Comparison of ENCODE assay signal across 20 cellular contexts in the genomic region with DNA sequence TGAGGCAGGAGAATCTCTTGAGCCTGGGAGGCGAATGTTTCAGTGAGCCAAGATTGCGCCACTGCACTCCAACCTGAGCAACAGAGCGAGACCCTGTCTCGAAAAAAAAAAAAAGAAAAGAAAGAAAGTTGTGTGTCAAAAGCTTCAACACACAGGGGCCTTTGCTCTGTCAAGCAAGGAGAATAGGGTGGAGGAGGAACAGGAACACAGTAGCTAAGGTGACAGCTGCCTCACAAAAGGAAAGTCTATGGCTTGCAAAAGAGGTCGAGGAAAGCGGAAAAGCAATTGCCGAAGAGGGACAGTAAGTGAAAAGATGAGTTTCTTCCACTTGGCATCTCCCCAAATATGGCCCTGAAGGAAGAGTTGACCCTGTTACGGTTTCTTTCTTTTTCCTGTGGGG. TPM values are rescaled to one million over a fixed set of nuclear protein-coding genes. Genes with fewer than 3 reads are reported as not detected.
DNase-seq lines count a peak whose midpoint lies in the region; ATAC-seq and TF ChIP-seq lines count a peak whose summit lies in the region.
"Had no signal": no experiment of that assay in that cellular context is flagged by ENCODE, and none has a peak within 500 bp of the region (broad histone marks: within the 10 kb centered on the region; RNA-seq: fewer than 3 reads in every experiment).

No MANE protein-coding gene starts in this region.

- POLR2A ChIA-PET in activated CD4-positive, alpha-beta T cell treated with anti-CD3 and anti-CD28 coated beads, Interleukin-2, amount 10 ng/mL, durations not matched to agents 7 days and 5 days (lab: Charles Lee), result interaction anchor here (0.6 to 0.7 kb wide), 2 partner anchors 91 to 122 kb away, joined by 3 read pairs; no protein-coding TSS in a partner anchor
- POLR2A ChIA-PET in T-cell (lab: Charles Lee), result interaction anchor here (0.7 to 1.5 kb wide), 3 partner anchors 12 to 414 kb away, joined by 3 to 5 read pairs (median 4); no protein-coding TSS in a partner anchor

- no peaks in the 10 kb centered on the region for H3K9me3 Mint-ChIP-seq in activated CD4-positive, alpha-beta T cell treated with anti-CD3 and anti-CD28 coated beads, Interleukin-2, amount 10 ng/mL, durations not matched to agents 7 days and 5 days
- H3K9me3 Mint-ChIP-seq in T-cell, result no peaks in the 10 kb centered on the region
- no peaks in the 10 kb centered on the region for H3K9me3 Mint-ChIP-seq in stimulated activated memory B cell treated with anti-CD40 and anti-IgM and Interleukin-4, amounts not matched to agents 10 μg/mL and 1 μg/mL and 100 μg/mL, for 72 hours
- H3K9me3 Mint-ChIP-seq: WTC11 had no signal

- peaks cover 62% of the 10 kb centered on the region for H3K4me1 Mint-ChIP-seq in activated CD4-positive, alpha-beta T cell treated with anti-CD3 and anti-CD28 coated beads, Interleukin-2, amount 10 ng/mL, durations not matched to agents 7 days and 5 days
- peaks cover 61 to 62% (median 62%) of the 10 kb centered on the region in 3 donors for H3K4me1 Mint-ChIP-seq in T-cell
- peaks cover 33% of the 10 kb centered on the region for H3K4me1 Mint-ChIP-seq in stimulated activated memory B cell treated with anti-CD40 and anti-IgM and Interleukin-4, amounts not matched to agents 10 μg/mL and 1 μg/mL and 100 μg/mL, for 72 hours

- no peaks in the 10 kb centered on the region for H3K27me3 ChIP-seq in effector memory CD4-positive, alpha-beta T cell (replicated peaks; ENCODE audit: control insufficient read depth, insufficient read depth, low read length, poor library complexity, severe bottlenecking)
- H3K27me3 ChIP-seq in left ventricle myocardium inferior (ENCODE audit: low read depth), result peaks cover 68% of the 10 kb centered on the region
- H3K27me3 ChIP-seq: colonic mucosa had no signal

- DNase-seq in activated CD4-positive, alpha-beta T cell treated with anti-CD3 and anti-CD28 coated beads, Interleukin-2, amount 10 ng/mL, durations not matched to agents 7 days and 5 days, result no peak
- no peak for DNase-seq in activated CD4-positive, alpha-beta T cell treated with anti-CD3 and anti-CD28 coated beads, Interleukin-2, amount 50 U/mL, for 1 hour
- DNase-seq in T-cell (peak in 1 of 34 experiments; percentile 12), left ventricle myocardium inferior (no peak), OCI-M2 (lab: John Stamatoyannopoulos, UW; ENCODE audit: unreplicated experiment) (no peak), NCI-H1694 treated with DMSO at 0.1 percent for 48 hours (lab: John Stamatoyannopoulos, UW) (no peak)
- DNase-seq in effector memory CD4-positive, alpha-beta T cell, result no peak
- DNase-seq: colonic mucosa; foreskin fibroblast; GDM1; NCI-H187; NK-92 treated with Interleukin-12 subunit alpha and Interleukin-12 subunit beta, amount 100 ng/mL, for 24 hours had no signal

- peak overlapping the region; percentile 59 for H3K27ac ChIP-seq in effector memory CD4-positive, alpha-beta T cell (ENCODE audit: insufficient read depth, low read length, poor library complexity, severe bottlenecking)
- no peak overlapping the region for H3K27ac ChIP-seq in left ventricle myocardium inferior (replicated peaks)
- H3K27ac ChIP-seq: colonic mucosa had no signal

- no peaks in the 10 kb centered on the region for H3K27me3 Mint-ChIP-seq in activated CD4-positive, alpha-beta T cell treated with anti-CD3 and anti-CD28 coated beads, Interleukin-2, amount 10 ng/mL, durations not matched to agents 7 days and 5 days
- no peaks in the 10 kb centered on the region for H3K27me3 Mint-ChIP-seq in T-cell
- H3K27me3 Mint-ChIP-seq in stimulated activated memory B cell treated with anti-CD40 and anti-IgM and Interleukin-4, amounts not matched to agents 10 μg/mL and 1 μg/mL and 100 μg/mL, for 72 hours, result no peaks in the 10 kb centered on the region

- H3K4me3 ChIP-seq in effector memory CD4-positive, alpha-beta T cell (ENCODE audit: insufficient read depth, low read depth, low read length, poor library complexity, severe bottlenecking), result no peak overlapping the region
- no peak overlapping the region for H3K4me3 ChIP-seq in left ventricle myocardium inferior
- H3K4me3 ChIP-seq: colonic mucosa had no signal

- peaks cover 77% of the 10 kb centered on the region for H3K4me1 ChIP-seq in effector memory CD4-positive, alpha-beta T cell (ENCODE audit: control insufficient read depth, insufficient read depth, low read length, poor library complexity, severe bottlenecking)
- no peaks in the 10 kb centered on the region for H3K4me1 ChIP-seq in left ventricle myocardium inferior
- H3K4me1 ChIP-seq: colonic mucosa had no signal

- peak overlapping the region; percentile 83 for H3K27ac Mint-ChIP-seq in activated CD4-positive, alpha-beta T cell treated with anti-CD3 and anti-CD28 coated beads, Interleukin-2, amount 10 ng/mL, durations not matched to agents 7 days and 5 days
- peak overlapping the region in 1 of 2 donors; percentile 100 for H3K27ac Mint-ChIP-seq in T-cell
- H3K27ac Mint-ChIP-seq in stimulated activated memory B cell treated with anti-CD40 and anti-IgM and Interleukin-4, amounts not matched to agents 10 μg/mL and 1 μg/mL and 100 μg/mL, for 72 hours, result peak overlapping the region; percentile 55
- H3K27ac Mint-ChIP-seq: progenitor cell of endocrine pancreas had no signal

- H3K36me3 ChIP-seq in effector memory CD4-positive, alpha-beta T cell (ENCODE audit: control insufficient read depth, insufficient read depth, low read length), result peaks cover 2% of the 10 kb centered on the region
- H3K36me3 ChIP-seq in left ventricle myocardium inferior, result no peaks in the 10 kb centered on the region
- H3K36me3 ChIP-seq: colonic mucosa had no signal

- intact Hi-C loops in left ventricle myocardium inferior (cut with micrococcal nuclease), result no loop called here

- H3K36me3 Mint-ChIP-seq in activated CD4-positive, alpha-beta T cell treated with anti-CD3 and anti-CD28 coated beads, Interleukin-2, amount 10 ng/mL, durations not matched to agents 7 days and 5 days (ENCODE audit: low read depth), result peaks cover 54% of the 10 kb centered on the region
- peaks cover 3% of the 10 kb centered on the region for H3K36me3 Mint-ChIP-seq in T-cell
- H3K36me3 Mint-ChIP-seq in stimulated activated memory B cell treated with anti-CD40 and anti-IgM and Interleukin-4, amounts not matched to agents 10 μg/mL and 1 μg/mL and 100 μg/mL, for 72 hours, result no peaks in the 10 kb centered on the region
- H3K36me3 Mint-ChIP-seq: WTC11 had no signal

- no peak for TF ChIP-seq CTCF in left ventricle myocardium inferior (IDR thresholded peaks at IDR 0.05; ENCODE audit: borderline replicate concordance)

- ATAC-seq in T-cell (replicated peaks in 1 of 4), result peak in 3 of 4 experiments; percentile 26 to 30 (median 29)
- peak; percentile 70 for ATAC-seq in stimulated activated memory B cell treated with anti-CD40 and anti-IgM and Interleukin-4, amounts not matched to agents 10 μg/mL and 1 μg/mL and 100 μg/mL, for 72 hours

- H3K4me3 Mint-ChIP-seq in activated CD4-positive, alpha-beta T cell treated with anti-CD3 and anti-CD28 coated beads, Interleukin-2, amount 10 ng/mL, durations not matched to agents 7 days and 5 days, result peak overlapping the region; percentile 67
- H3K4me3 Mint-ChIP-seq in T-cell, result peak overlapping the region; percentile 67 to 80 (median 68)
- H3K4me3 Mint-ChIP-seq in stimulated activated memory B cell treated with anti-CD40 and anti-IgM and Interleukin-4, amounts not matched to agents 10 μg/mL and 1 μg/mL and 100 μg/mL, for 72 hours, result no peak overlapping the region
- H3K4me3 Mint-ChIP-seq: WTC11 had no signal

- CTCF ChIA-PET in activated CD4-positive, alpha-beta T cell treated with anti-CD3 and anti-CD28 coated beads, Interleukin-2, amount 10 ng/mL, durations not matched to agents 7 days and 5 days (lab: Charles Lee), result interaction anchor here (0.7 to 3.8 kb wide), 11 partner anchors 9 to 438 kb away, joined by 3 to 22 read pairs (median 4); no protein-coding TSS in a partner anchor
- CTCF ChIA-PET in T-cell (lab: Charles Lee), result interaction anchor here (0.5 to 3.0 kb wide), 13 partner anchors 9 to 414 kb away, joined by 3 to 25 read pairs (median 5); partner anchors contain the start of gene ATF4 (in 1 of the 2)

- H3K9me3 ChIP-seq in effector memory CD4-positive, alpha-beta T cell (ENCODE audit: control insufficient read depth, low read length), result no peaks in the 10 kb centered on the region
- H3K9me3 ChIP-seq in left ventricle myocardium inferior (replicated peaks), result no peaks in the 10 kb centered on the region
- H3K9me3 ChIP-seq: colonic mucosa had no signal

RNA-seq across cellular contexts. Expression of gene TMA7B, which starts 26.5 kb away (rescaled TPM):
- total RNA-seq in activated CD4-positive, alpha-beta T cell treated with anti-CD3 and anti-CD28 coated beads, Interleukin-2, amount 10 ng/mL, durations not matched to agents 7 days and 5 days, result 1 to 10 TPM; 4.7 to 5.4 TPM
- 10 to 100 TPM in 2 of 5 donors, 1 to 10 TPM in 3; 7.8 to 18.9 (median 9.0) TPM for total RNA-seq in T-cell
- total RNA-seq in left ventricle myocardium inferior, result not detected
- total RNA-seq: A673, astrocyte, endothelial cell of umbilical vein, HT1080, left lobe of liver, progenitor cell of endocrine pancreas, WTC11 had no signal

RNA-seq across cellular contexts. Expression of gene GRAP2, which starts 32.9 kb away (rescaled TPM):
- total RNA-seq in activated CD4-positive, alpha-beta T cell treated with anti-CD3 and anti-CD28 coated beads, Interleukin-2, amount 10 ng/mL, durations not matched to agents 7 days and 5 days, result 100 to 1,000 TPM; 137 to 138 TPM
- total RNA-seq in T-cell (100 to 1,000 TPM; 138 to 199 (median 157) TPM), left ventricle myocardium inferior (1.6 TPM)
- total RNA-seq: A673, endothelial cell of umbilical vein had no signal

RNA-seq across cellular contexts. Expression of gene ENTHD1, which starts 40.2 kb away (rescaled TPM):
- under 1 TPM; 0.07 to 0.21 TPM for total RNA-seq in activated CD4-positive, alpha-beta T cell treated with anti-CD3 and anti-CD28 coated beads, Interleukin-2, amount 10 ng/mL, durations not matched to agents 7 days and 5 days
- under 1 TPM; 0.13 to 0.36 (median 0.20) TPM for total RNA-seq in T-cell
- not detected for total RNA-seq in left ventricle myocardium inferior
- total RNA-seq: A673, astrocyte, colonic mucosa, endothelial cell of umbilical vein, HT1080, left lobe of liver, progenitor cell of endocrine pancreas, WTC11 had no signal

Comparison
In these comparisons a context has a peak if more than half of its experiments do, and no peak if none do; other contexts are left out.
1. RNA of gene GRAP2, which starts 32.9 kb away (total RNA-seq): 138 to 199 TPM in T-cell and 137 to 138 TPM in activated CD4-positive, alpha-beta T cell treated with anti-CD3 and anti-CD28 coated beads, Interleukin-2, amount 10 ng/mL, durations not matched to agents 7 days and 5 days; 1.6 TPM in left ventricle myocardium inferior (single experiment); every median in the first group is over 10 times any median in the second.